In genomic region chr11:86124251-86125233, GRCh38 we compare ENCODE assay signal across 13 cellular contexts. TPM values are rescaled to one million over a fixed set of nuclear protein-coding genes. Genes with fewer than 3 reads are reported as not detected.
A peak's percentile ranks its signal among the peaks of the same experiment; 100 is the strongest.
DNase-seq lines count a peak whose midpoint lies in the region; ATAC-seq and TF ChIP-seq lines count a peak whose summit lies in the region.
"Had no signal": no experiment of that assay in that cellular context is flagged by ENCODE, and none has a peak within 500 bp of the region (broad histone marks: within the 10 kb centered on the region; RNA-seq: fewer than 3 reads in every experiment).

No MANE protein-coding gene starts in this region.

- H3K9me3 ChIP-seq in smooth muscle cell (replicated peaks; ENCODE audit: low read depth) = no peaks in the 10 kb centered on the region
- H3K9me3 ChIP-seq in prostate gland = no peaks in the 10 kb centered on the region
- H3K9me3 ChIP-seq: breast epithelium, testis had no signal

- H4K20me1 ChIP-seq in smooth muscle cell (ENCODE audit: low read depth) = no peaks in the 10 kb centered on the region

- peaks cover 4% of the 10 kb centered on the region for H3K4me1 Mint-ChIP-seq in nephron

- 88% methylated on average over 3 of the region's 3 CpGs for WGBS in smooth muscle cell (ENCODE audit: low lambda C conversion rate)
- WGBS in prostate gland = 73% methylated on average over 3 of the region's 3 CpGs

- no peak overlapping the region for H3K9ac ChIP-seq in smooth muscle cell (ENCODE audit: low read depth)

- H3K36me3 Mint-ChIP-seq in nephron (ENCODE audit: low read depth) = no peaks in the 10 kb centered on the region
- H3K36me3 Mint-ChIP-seq: CD4-positive, alpha-beta memory T cell had no signal

- no peaks in the 10 kb centered on the region for H3K9me3 Mint-ChIP-seq in nephron
- H3K9me3 Mint-ChIP-seq: CD4-positive, alpha-beta memory T cell had no signal

- intact Hi-C loops in prostate gland (cut with DNase I) = no loop called here

- ATAC-seq in GM18867 (IDR thresholded peaks at IDR 0.05; ENCODE audit: unreplicated experiment) (peak; percentile 73), GM21529 (IDR thresholded peaks at IDR 0.05; ENCODE audit: unreplicated experiment) (peak; percentile 65), HG03135 (IDR thresholded peaks at IDR 0.05; ENCODE audit: unreplicated experiment) (peak; percentile 51)

- peaks cover 7% of the 10 kb centered on the region for H3K27me3 Mint-ChIP-seq in nephron (ENCODE audit: low read depth)

- H3K27ac ChIP-seq in smooth muscle cell (ENCODE audit: low read depth) (no peak overlapping the region), prostate gland (no peak overlapping the region)
- H3K27ac ChIP-seq: breast epithelium, SJCRH30, testis, VCaP had no signal

- TF ChIP-seq POLR2A in prostate gland (IDR thresholded peaks at IDR 0.05) = no peak

- H3K4me1 ChIP-seq in smooth muscle cell (ENCODE audit: low read depth) (no peaks in the 10 kb centered on the region), prostate gland (replicated peaks) (no peaks in the 10 kb centered on the region)
- H3K4me1 ChIP-seq: breast epithelium, testis had no signal

- H3K4me3 ChIP-seq in smooth muscle cell (no peak overlapping the region), prostate gland (no peak overlapping the region)
- H3K4me3 ChIP-seq: breast epithelium, SJCRH30, testis had no signal

- H3K27me3 ChIP-seq in smooth muscle cell (ENCODE audit: low read depth) = no peaks in the 10 kb centered on the region
- no peaks in the 10 kb centered on the region for H3K27me3 ChIP-seq in prostate gland (replicated peaks; ENCODE audit: insufficient read depth)
- H3K27me3 ChIP-seq: breast epithelium, SJCRH30, testis had no signal

- no peak for DNase-seq in smooth muscle cell (lab: John Stamatoyannopoulos, UW; ENCODE audit: unreplicated experiment)
- no peak for DNase-seq in prostate gland (ENCODE audit: low spot score)
- no peak for DNase-seq in HT-29 (ENCODE audit: low spot score)
- DNase-seq: CD4-positive, alpha-beta memory T cell; NCI-H2081; SJCRH30; testis had no signal

- H3K4me2 ChIP-seq in smooth muscle cell = no peak overlapping the region

- H3F3A ChIP-seq in smooth muscle cell (ENCODE audit: low read depth) = no peaks in the 10 kb centered on the region

- peak overlapping the region in 2 of 3 experiments; percentile 2 to 25 for H3K27ac Mint-ChIP-seq in nephron
- H3K27ac Mint-ChIP-seq: CD4-positive, alpha-beta memory T cell had no signal

- H3K79me2 ChIP-seq in smooth muscle cell (ENCODE audit: low read depth) = no peaks in the 10 kb centered on the region

- TF ChIP-seq CTCF in nephron (IDR thresholded peaks at IDR 0.05; ENCODE audit: unreplicated experiment in 3 of 3) (no peak), smooth muscle cell (IDR thresholded peaks at IDR 0.05; ENCODE audit: borderline replicate concordance, insufficient read depth, poor library complexity, severe bottlenecking) (no peak), prostate gland (IDR thresholded peaks at IDR 0.05) (no peak)

- H3K36me3 ChIP-seq in smooth muscle cell (ENCODE audit: low read depth) (no peaks in the 10 kb centered on the region), prostate gland (no peaks in the 10 kb centered on the region)
- H3K36me3 ChIP-seq: breast epithelium, SJCRH30 had no signal

- no peak overlapping the region for H2AFZ ChIP-seq in smooth muscle cell (ENCODE audit: low read depth)

- no peak overlapping the region for H3K4me3 Mint-ChIP-seq in nephron
- H3K4me3 Mint-ChIP-seq: CD4-positive, alpha-beta memory T cell had no signal

RNA-seq across cellular contexts. Expression of gene PICALM, which starts 55.7 kb away (rescaled TPM):
- total RNA-seq in smooth muscle cell (420 and 421 TPM in 2 replicates), prostate gland (100 to 1,000 TPM; 144 to 206 TPM)
- polyA plus RNA-seq in smooth muscle cell = 72.9 and 75.4 TPM in 2 replicates
- 90.4 and 93.6 TPM in 2 replicates for total RNA-seq in HT-29 (2014; rRNA removed; shearing (Covaris generic))
